ENCODE assay signal across 30 cellular contexts in genomic region chr4:76518241-76518640, GRCh38.
A peak's percentile ranks its signal among the peaks of the same experiment; 100 is the strongest.
DNase-seq lines count a peak whose midpoint lies in the region; ATAC-seq and TF ChIP-seq lines count a peak whose summit lies in the region.
"Had no signal": no experiment of that assay in that cellular context is flagged by ENCODE, and none has a peak within 500 bp of the region (broad histone marks: within the 10 kb centered on the region; RNA-seq: fewer than 3 reads in every experiment).

No MANE protein-coding gene starts in this region.

- H3K9me2 ChIP-seq in Loucy (replicated peaks; ENCODE audit: low read depth, low read length): no peaks in the 10 kb centered on the region

- no peak for ATAC-seq in left lung
- ATAC-seq: activated CD4-positive, alpha-beta T cell treated with anti-CD3 and anti-CD28 coated beads for 36 hours; left lobe of liver; natural killer cell treated with Interleukin-12 subunit alpha and Interleukin-12 subunit beta and Interleukin-15 and Interleukin-18, amount 100 ng/mL, for 72 hours had no signal

- H3K9ac ChIP-seq in BLaER1 treated with 17β-estradiol and CSF1 and Interleukin-3, amounts not matched to agents 10 nM and 100 nM: no peak overlapping the region; a peak in 1 of 22 replicates
- H3K9ac ChIP-seq in Loucy (ENCODE audit: low read depth, low read length, poor library complexity, severe bottlenecking): peak overlapping the region; percentile 36

- TF ChIP-seq CTCF in Loucy (conservative IDR thresholded peaks at IDR 0.05; ENCODE audit: low read length) (no peak), left lung (IDR thresholded peaks at IDR 0.05) (no peak), sigmoid colon (IDR thresholded peaks at IDR 0.05) (no peak)

- peak overlapping the region in 4 of 11 experiments; percentile 9 to 53 (median 33); a peak in 5 of 22 replicates for H3K27ac ChIP-seq in BLaER1 treated with 17β-estradiol and CSF1 and Interleukin-3, amounts not matched to agents 10 nM and 100 nM
- no peak overlapping the region for H3K27ac ChIP-seq in left lung
- H3K27ac ChIP-seq in sigmoid colon: no peak overlapping the region
- H3K27ac ChIP-seq: dorsolateral prefrontal cortex, stomach, thyroid gland had no signal

- no peak overlapping the region for H2AFZ ChIP-seq in Loucy (ENCODE audit: low read length)

- peaks cover 14 to 46% (median 31%) of the 10 kb centered on the region in 11 experiments for H3K9me3 ChIP-seq in BLaER1 treated with 17β-estradiol and CSF1 and Interleukin-3, amounts not matched to agents 10 nM and 100 nM (replicated peaks in 1 of 11)
- H3K9me3 ChIP-seq in Loucy (ENCODE audit: insufficient read depth, low read depth, low read length) (peaks cover 5% of the 10 kb centered on the region; the same call in 1 of the 2 replicates), left lung (peaks cover 0 to 4% of the 10 kb centered on the region in 2 donors), sigmoid colon (no peaks in the 10 kb centered on the region)
- H3K9me3 ChIP-seq: thyroid gland had no signal

- H3K36me3 ChIP-seq in BLaER1 treated with 17β-estradiol and CSF1 and Interleukin-3, amounts not matched to agents 10 nM and 100 nM: no peaks in the 10 kb centered on the region
- H3K36me3 ChIP-seq in Loucy (ENCODE audit: insufficient read depth, low read length) (no peaks in the 10 kb centered on the region), left lung (no peaks in the 10 kb centered on the region), sigmoid colon (no peaks in the 10 kb centered on the region)
- H3K36me3 ChIP-seq: stomach, thyroid gland had no signal

- H3K4me1 ChIP-seq in BLaER1 treated with 17β-estradiol and CSF1 and Interleukin-3, amounts not matched to agents 10 nM and 100 nM: peaks cover 17 to 38% (median 31%) of the 10 kb centered on the region in 10 experiments
- peaks cover 24% of the 10 kb centered on the region for H3K4me1 ChIP-seq in Loucy (ENCODE audit: insufficient read depth, low read length, poor library complexity, severe bottlenecking)
- H3K4me1 ChIP-seq in left lung: peaks cover 0 to 9% of the 10 kb centered on the region in 2 donors
- no peaks in the 10 kb centered on the region for H3K4me1 ChIP-seq in sigmoid colon
- H3K4me1 ChIP-seq: thyroid gland had no signal

- no peaks in the 10 kb centered on the region for H3K27me3 ChIP-seq in BLaER1 treated with 17β-estradiol and CSF1 and Interleukin-3, amounts not matched to agents 10 nM and 100 nM
- H3K27me3 ChIP-seq in Loucy (ENCODE audit: insufficient read depth, low read length, poor library complexity, severe bottlenecking) (no peaks in the 10 kb centered on the region), left lung (no peaks in the 10 kb centered on the region), sigmoid colon (no peaks in the 10 kb centered on the region)
- H3K27me3 ChIP-seq: dorsolateral prefrontal cortex, stomach, thyroid gland had no signal

- H3K4me2 ChIP-seq in BLaER1 treated with 17β-estradiol and CSF1 and Interleukin-3, amounts not matched to agents 10 nM and 100 nM: peak overlapping the region in 9 of 11 experiments; percentile 24 to 61 (median 42); a peak in 16 of 22 replicates
- peak overlapping the region; percentile 26 for H3K4me2 ChIP-seq in Loucy (ENCODE audit: low read depth, low read length, poor library complexity, severe bottlenecking)

- no peaks in the 10 kb centered on the region for H3K79me2 ChIP-seq in Loucy (ENCODE audit: insufficient read depth, low read length)

- TF ChIP-seq POLR2A in sigmoid colon (IDR thresholded peaks at IDR 0.05): no peak

- H4K20me1 ChIP-seq in BLaER1 treated with 17β-estradiol and CSF1 and Interleukin-3, amounts not matched to agents 10 nM and 100 nM: no peaks in the 10 kb centered on the region
- H4K20me1 ChIP-seq in Loucy (ENCODE audit: insufficient read depth, low read length, poor library complexity, severe bottlenecking): no peaks in the 10 kb centered on the region

- no peak overlapping the region for H3K4me3 ChIP-seq in BLaER1 treated with 17β-estradiol and CSF1 and Interleukin-3, amounts not matched to agents 10 nM and 100 nM
- H3K4me3 ChIP-seq in Loucy (ENCODE audit: low read length, poor library complexity, severe bottlenecking) (peak overlapping the region; percentile 22), left lung (no peak overlapping the region), sigmoid colon (no peak overlapping the region)
- H3K4me3 ChIP-seq: dorsolateral prefrontal cortex, stomach, thyroid gland had no signal

- H3F3A ChIP-seq in Loucy (ENCODE audit: low read depth): 0 out of 2 replicates have a peak, but pooled peaks cover 9% of the 10 kb centered on the region

- intact Hi-C loops in left lung (cut with DNase I): no loop called here
- intact Hi-C loops in sigmoid colon (cut with DNase I): loop anchor here (10.0 kb wide), 1 partner anchor 427 kb away; the partner anchor contains the start of gene SEPTIN11

- DNase-seq in amniotic epithelial cell (ENCODE audit: low read depth) (peak; percentile 72), myocyte (ENCODE audit: low read depth) (peak; percentile 46), DMS 273 (lab: John Stamatoyannopoulos, UW; ENCODE audit: unreplicated experiment) (no peak), left lung (no peak), sigmoid colon (no peak)
- DNase-seq: activated CD4-positive, alpha-beta T cell treated with anti-CD3 and anti-CD28 coated beads for 36 hours; activated CD8-positive, alpha-beta memory T cell treated with anti-CD3 and anti-CD28 coated beads for 24 hours; activated effector memory CD4-positive, alpha-beta T cell treated with anti-CD3 and anti-CD28 coated beads, Interleukin-2, amount 50 U/mL, for 16 hours; activated naive CD8-positive, alpha-beta T cell treated with anti-CD3 and anti-CD28 coated beads for 36 hours; activated T-cell treated with anti-CD3 and anti-CD28 coated beads, Interleukin-2, amount 50 U/mL, for 1 hour; C1 segment of cervical spinal cord; cerebellar nuclear complex; COR-L47; DMS79; dorsolateral prefrontal cortex; HFFc6; hypothalamus; midbrain; NCI-H1105 treated with DMSO at 0.1 percent for 48 hours; NCI-H1930; NCI-H345; NCI-H82; small intestine; stimulated activated CD8-positive, alpha-beta memory T cell treated with anti-CD3 and anti-CD28 coated beads, Interleukin-4, amount 100 ng/mL, for 48 hours; stomach; thyroid gland had no signal

- WGBS in sigmoid colon, 2 donors: 48 to 68% methylated on average over 1 of the region's 1 CpG

- no peak for TF ChIP-seq EP300 in sigmoid colon (IDR thresholded peaks at IDR 0.05)

Comparison
In these comparisons a context has a peak if more than half of its experiments do, and no peak if none do; other contexts are left out.
1. DNase-seq: peak in amniotic epithelial cell (single experiment) and myocyte (single experiment); none in DMS 273 (single experiment), left lung (0 of 2) and sigmoid colon (single experiment).